In genomic region chr15:79025201-79025600, GRCh38 we compare ENCODE assay signal across 1 cellular context.
TF ChIP-seq lines count a peak whose summit lies in the region.

No MANE protein-coding gene starts in this region.

TF ChIP-seq in K562, 482 proteins besides CTCF, POLR2A, EP300 and RAD21 (continued from another document):
- no peak for TF ChIP-seq ZKSCAN3 (CRISPR knock-in tag; IDR thresholded peaks at IDR 0.05)
- TF ChIP-seq FOXK2 (conservative IDR thresholded peaks at IDR 0.05 in 1 of 2, IDR thresholded peaks at IDR 0.05 in 1 of 2; ENCODE audit: low read depth in 2 of 2) = no peak
- TF ChIP-seq TOE1 (IDR thresholded peaks at IDR 0.05; ENCODE audit: borderline replicate concordance) = no peak
- no peak for TF ChIP-seq TOE1 (CRISPR knock-in tag; IDR thresholded peaks at IDR 0.05; ENCODE audit: borderline replicate concordance, low read depth)
- no peak for TF ChIP-seq FUS (optimal IDR thresholded peaks at IDR 0.05; ENCODE audit: low read depth, low read length)
- no peak for TF ChIP-seq IFI16 (CRISPR knock-in tag; IDR thresholded peaks at IDR 0.05)
- TF ChIP-seq STAT5B (CRISPR knock-in tag; IDR thresholded peaks at IDR 0.05) = no peak
TF ChIP-seq in K562: peak in this region for 0.
